ENCODE assay signal across 16 cellular contexts in genomic region chr17:45677770-45678169, GRCh38.
DNase-seq lines count a peak whose midpoint lies in the region; TF ChIP-seq lines count a peak whose summit lies in the region.
"Had no signal": no experiment of that assay in that cellular context is flagged by ENCODE, and none has a peak within 500 bp of the region (broad histone marks: within the 10 kb centered on the region; RNA-seq: fewer than 3 reads in every experiment).

No MANE protein-coding gene starts in this region.

- H3K9me2 ChIP-seq in GM23248 (ENCODE audit: insufficient read depth), result no peaks in the 10 kb centered on the region

- no peaks in the 10 kb centered on the region for H3K36me3 ChIP-seq in GM23248 (ENCODE audit: low read depth)
- H3K36me3 ChIP-seq: BLaER1 treated with 17β-estradiol and CSF1 and Interleukin-3, amounts not matched to agents 10 nM and 100 nM had no signal

- H3K27me3 ChIP-seq in GM23248 (replicated peaks; ENCODE audit: insufficient read depth) (0 out of 2 replicates have a peak, but pooled peaks cover 3% of the 10 kb centered on the region), dorsolateral prefrontal cortex (no peaks in the 10 kb centered on the region)
- H3K27me3 ChIP-seq: BLaER1 treated with 17β-estradiol and CSF1 and Interleukin-3, amounts not matched to agents 10 nM and 100 nM had no signal

- no peaks in the 10 kb centered on the region for H3K79me2 ChIP-seq in GM23248 (ENCODE audit: insufficient read depth)

- in situ Hi-C loops in GM23248 (cut with MboI), result no loop called here

- DNase-seq in GM23248 (peak; percentile 20), NCI-H1694 (lab: John Stamatoyannopoulos, UW) (peak; percentile 80), dorsolateral prefrontal cortex (peak; percentile 21 to 79 (median 62)), SKM-1 (lab: John Stamatoyannopoulos, UW; ENCODE audit: unreplicated experiment) (no peak), NCI-H2196 treated with DMSO at 0.1 percent for 48 hours (lab: John Stamatoyannopoulos, UW; ENCODE audit: unreplicated experiment) (no peak), T-helper 1 cell (no peak), OCI-M1 (lab: John Stamatoyannopoulos, UW) (no peak)
- DNase-seq: activated CD4-positive, alpha-beta T cell treated with anti-CD3 and anti-CD28 coated beads, Interleukin-2, amount 50 U/mL, for 48 hours; activated naive CD4-positive, alpha-beta T cell treated with Interleukin-2 at 50 U/mL for 16 hours; Kasumi-1; NCI-H1436 treated with DMSO at 0.1 percent for 48 hours; psoas muscle; stimulated activated CD4-positive, alpha-beta T cell treated with anti-CD3 and anti-CD28 coated beads, Interleukin-4, amount 100 ng/mL, for 24 hours had no signal

- WGBS in GM23248 (ENCODE audit: low coverage in 1 of 2, low lambda C conversion rate in 2 of 2, missing lambda C conversion rate in 2 of 2), 2 experiments, result 24 to 31% methylated on average over 3 of the region's 3 CpGs

- no peak overlapping the region for H3K4me2 ChIP-seq in GM23248 (ENCODE audit: unreplicated experiment)
- H3K4me2 ChIP-seq: BLaER1 treated with 17β-estradiol and CSF1 and Interleukin-3, amounts not matched to agents 10 nM and 100 nM; smooth muscle cell had no signal

- no peaks in the 10 kb centered on the region for H3F3A ChIP-seq in GM23248 (ENCODE audit: insufficient read depth)

- H3K4me1 ChIP-seq in GM23248 (ENCODE audit: insufficient read depth), result no peaks in the 10 kb centered on the region
- H3K4me1 ChIP-seq: BLaER1 treated with 17β-estradiol and CSF1 and Interleukin-3, amounts not matched to agents 10 nM and 100 nM; psoas muscle had no signal

- intact Hi-C loops in dorsolateral prefrontal cortex (cut with DNase I), result no loop called here

- H4K20me1 ChIP-seq in GM23248 (ENCODE audit: insufficient read depth), result no peaks in the 10 kb centered on the region
- H4K20me1 ChIP-seq: BLaER1 treated with 17β-estradiol and CSF1 and Interleukin-3, amounts not matched to agents 10 nM and 100 nM had no signal

- H3K4me3 ChIP-seq in GM23248 (no peak overlapping the region), dorsolateral prefrontal cortex (no peak overlapping the region)
- H3K4me3 ChIP-seq: BLaER1 treated with 17β-estradiol and CSF1 and Interleukin-3, amounts not matched to agents 10 nM and 100 nM; psoas muscle; smooth muscle cell had no signal

- H3K9me3 ChIP-seq in GM23248 (ENCODE audit: low read depth), result no peaks in the 10 kb centered on the region
- H3K9me3 ChIP-seq: psoas muscle had no signal

- H2AFZ ChIP-seq in GM23248, result no peak overlapping the region

- H3K27ac ChIP-seq in GM23248, result no peak overlapping the region
- H3K27ac ChIP-seq in dorsolateral prefrontal cortex, result peak overlapping the region in 21 of 59 donors; percentile 1 to 69 (median 48)
- H3K27ac ChIP-seq: BLaER1 treated with 17β-estradiol and CSF1 and Interleukin-3, amounts not matched to agents 10 nM and 100 nM; psoas muscle; VCaP had no signal

- no peak for TF ChIP-seq CTCF in dorsolateral prefrontal cortex (IDR thresholded peaks at IDR 0.05 in 54 of 56, conservative IDR thresholded peaks at IDR 0.05 in 2 of 56; ENCODE audit: low read depth in 1 of 56, partially characterized antibody in 56 of 56)

- H3K9ac ChIP-seq in GM23248, result no peak overlapping the region
- H3K9ac ChIP-seq: BLaER1 treated with 17β-estradiol and CSF1 and Interleukin-3, amounts not matched to agents 10 nM and 100 nM had no signal

Comparison
In these comparisons a context has a peak if more than half of its experiments do, and no peak if none do; other contexts are left out.
1. DNase-seq: peak in GM23248 (single experiment), NCI-H1694 (single experiment) and dorsolateral prefrontal cortex (10 of 10); none in SKM-1 (single experiment), NCI-H2196 treated with DMSO at 0.1 percent for 48 hours (single experiment), T-helper 1 cell (0 of 5) and OCI-M1 (single experiment).